In genomic region chr22:19730662-19731360, GRCh38 we compare ENCODE assay signal across 8 cellular contexts.
DNase-seq lines count a peak whose midpoint lies in the region; ATAC-seq and TF ChIP-seq lines count a peak whose summit lies in the region.

No MANE protein-coding gene starts in this region.

- no peaks in the 10 kb centered on the region for H3K9me3 Mint-ChIP-seq in stimulated activated naive CD8-positive, alpha-beta T cell treated with anti-CD3 and anti-CD28 coated beads, Interleukin-15, Interleukin-2, amounts not matched to agents 100 ng/mL and 50 ng/mL, for 24 hours

- no peaks in the 10 kb centered on the region for H3K27me3 ChIP-seq in RWPE2 (ENCODE audit: insufficient read depth, poor library complexity, severe bottlenecking)
- peaks cover 66% of the 10 kb centered on the region for H3K27me3 ChIP-seq in neuron (ENCODE audit: insufficient read depth, low read length)

- H3K4me3 ChIP-seq in RWPE2 (ENCODE audit: severe bottlenecking) (peak overlapping the region; percentile 27), foreskin fibroblast (ENCODE audit: low read depth in 1 of 2, low read length in 2 of 2) (peak overlapping the region; percentile 46 to 50), neuron (ENCODE audit: low read length) (no peak overlapping the region)

- no peak overlapping the region for H3K27ac Mint-ChIP-seq in stimulated activated naive CD8-positive, alpha-beta T cell treated with anti-CD3 and anti-CD28 coated beads, Interleukin-15, Interleukin-2, amounts not matched to agents 100 ng/mL and 50 ng/mL, for 24 hours

- H3K9me3 ChIP-seq in ES-I3 (ENCODE audit: control insufficient read depth, insufficient read depth, low read length) (no peaks in the 10 kb centered on the region), RWPE2 (ENCODE audit: severe bottlenecking) (no peaks in the 10 kb centered on the region), neuron (ENCODE audit: low read length) (peaks cover 4% of the 10 kb centered on the region)

- H3K27ac ChIP-seq in RWPE2 (ENCODE audit: poor library complexity, severe bottlenecking): no peak overlapping the region

- no peaks in the 10 kb centered on the region for H3K36me3 Mint-ChIP-seq in stimulated activated naive CD8-positive, alpha-beta T cell treated with anti-CD3 and anti-CD28 coated beads, Interleukin-15, Interleukin-2, amounts not matched to agents 100 ng/mL and 50 ng/mL, for 24 hours (ENCODE audit: low read depth)

- no peaks in the 10 kb centered on the region for H3K4me1 ChIP-seq in ES-I3 (ENCODE audit: insufficient read depth, low read length)
- H3K4me1 ChIP-seq in RWPE2 (ENCODE audit: insufficient read depth, poor library complexity, severe bottlenecking): no peaks in the 10 kb centered on the region
- H3K4me1 ChIP-seq in neuron (ENCODE audit: insufficient read depth, low read length): peaks cover 7% of the 10 kb centered on the region

- peak overlapping the region; percentile 16; the same call in 1 of the 2 replicates for H3K9ac ChIP-seq in ES-I3 (ENCODE audit: low read depth, low read length)

- H2AFZ ChIP-seq in neuron (ENCODE audit: low read depth, low read length): peak overlapping the region; percentile 1

- H3K4me1 Mint-ChIP-seq in stimulated activated naive CD8-positive, alpha-beta T cell treated with anti-CD3 and anti-CD28 coated beads, Interleukin-15, Interleukin-2, amounts not matched to agents 100 ng/mL and 50 ng/mL, for 24 hours (ENCODE audit: low read depth): no peaks in the 10 kb centered on the region

- H3K27me3 Mint-ChIP-seq in stimulated activated naive CD8-positive, alpha-beta T cell treated with anti-CD3 and anti-CD28 coated beads, Interleukin-15, Interleukin-2, amounts not matched to agents 100 ng/mL and 50 ng/mL, for 24 hours: no peaks in the 10 kb centered on the region

- TF ChIP-seq CTCF in RWPE2 (IDR thresholded peaks at IDR 0.05; ENCODE audit: poor library complexity, severe bottlenecking) (peak; percentile 92), foreskin fibroblast (IDR thresholded peaks at IDR 0.05; ENCODE audit: low read depth, low read length) (peak; percentile 93)

- ATAC-seq in RWPE2 (ENCODE audit: low read depth): peak; percentile 87
- ATAC-seq in HG02642 (IDR thresholded peaks at IDR 0.05; ENCODE audit: poor library complexity, unreplicated experiment): no peak

- in situ Hi-C loops in KBM-7 (cut with MboI; ENCODE audit: low pct_unique_long_range_greater_than_20kb, low sequenced_read_pairs): no loop called here

- H3K36me3 ChIP-seq in ES-I3 (ENCODE audit: insufficient read depth, low read length): no peaks in the 10 kb centered on the region
- no peaks in the 10 kb centered on the region for H3K36me3 ChIP-seq in RWPE2 (ENCODE audit: low read depth)
- H3K36me3 ChIP-seq in neuron (ENCODE audit: insufficient read depth, low read length): no peaks in the 10 kb centered on the region

- H3K4me3 Mint-ChIP-seq in stimulated activated naive CD8-positive, alpha-beta T cell treated with anti-CD3 and anti-CD28 coated beads, Interleukin-15, Interleukin-2, amounts not matched to agents 100 ng/mL and 50 ng/mL, for 24 hours: peak overlapping the region; percentile 37

- DNase-seq in KBM-7: peak; percentile 83
- DNase-seq in RWPE2 (ENCODE audit: low spot score): no peak
- peak; percentile 73 for DNase-seq in activated effector memory CD4-positive, alpha-beta T cell treated with Interleukin-2 at 50 U/mL for 16 hours
- DNase-seq in foreskin fibroblast: peak; percentile 55 to 87
